14 cellular contexts compared by ENCODE assay signal in genomic region chr12:32536000-32536345, GRCh38.
DNase-seq lines count a peak whose midpoint lies in the region; ATAC-seq, FAIRE-seq and TF ChIP-seq lines count a peak whose summit lies in the region.
"Had no signal": no experiment of that assay in that cellular context is flagged by ENCODE, and none has a peak within 500 bp of the region (broad histone marks: within the 10 kb centered on the region; RNA-seq: fewer than 3 reads in every experiment).

No MANE protein-coding gene starts in this region.

- DNase-seq in GM23338 (ENCODE audit: low spot score) (no peak), astrocyte of the spinal cord (ENCODE audit: low read depth, low spot score) (no peak), iris pigment epithelial cell (ENCODE audit: low read depth) (peak; percentile 36), small intestine (no peak)
- no peak for DNase-seq in activated naive CD4-positive, alpha-beta T cell treated with anti-CD3 and anti-CD28 coated beads, Interleukin-2, amount 50 U/mL, for 16 hours
- DNase-seq in activated CD8-positive, alpha-beta T cell treated with anti-CD3 and anti-CD28 coated beads, Interleukin-2, amount 10 ng/mL, durations not matched to agents 7 days and 5 days = no peak
- DNase-seq: Caco-2; stimulated activated CD4-positive, alpha-beta T cell treated with anti-CD3 and anti-CD28 coated beads, Interleukin-1b, Interleukin-23, amount 100 ng/mL, for 48 hours; stimulated activated naive CD4-positive, alpha-beta T cell treated with Interleukin-2 at 50 U/mL for 16 hours had no signal

- POLR2A ChIA-PET in activated CD8-positive, alpha-beta T cell treated with anti-CD3 and anti-CD28 coated beads, Interleukin-2, amount 10 ng/mL, durations not matched to agents 7 days and 5 days (lab: Charles Lee) = no interaction called here

- H3K9ac ChIP-seq in subcutaneous abdominal adipose tissue (ENCODE audit: low read length in 5 of 5) = peak overlapping the region in 4 of 5 donors; percentile 1 to 71 (median 40)

- H3K4me1 ChIP-seq in GM23338 (ENCODE audit: insufficient read depth) (peaks cover 52% of the 10 kb centered on the region), subcutaneous abdominal adipose tissue (ENCODE audit: control insufficient read depth in 5 of 5, insufficient read depth in 5 of 5, low read length in 5 of 5) (peaks cover 5 to 54% (median 45%) of the 10 kb centered on the region in 5 donors), small intestine (ENCODE audit: control insufficient read depth in 2 of 2, insufficient read depth in 1 of 2, low read depth in 1 of 2, low read length in 1 of 2) (peaks cover 0 to 8% of the 10 kb centered on the region in 2 donors)

- no peak overlapping the region for H2AFZ ChIP-seq in GM23338

- TF ChIP-seq CTCF in GM23338 (conservative IDR thresholded peaks at IDR 0.05; ENCODE audit: low read depth in 2 of 2) (no peak), astrocyte of the spinal cord (IDR thresholded peaks at IDR 0.05; ENCODE audit: low read depth, low read length) (no peak)

- CTCF ChIA-PET in activated CD8-positive, alpha-beta T cell treated with anti-CD3 and anti-CD28 coated beads, Interleukin-2, amount 10 ng/mL, durations not matched to agents 7 days and 5 days (lab: Charles Lee) = interaction anchor here (1.3 kb wide), 1 partner anchor 16 kb away, joined by 3 read pairs; no protein-coding TSS in a partner anchor

- peaks cover 58% of the 10 kb centered on the region for H3K4me1 Mint-ChIP-seq in GM23338
- no peaks in the 10 kb centered on the region for H3K4me1 Mint-ChIP-seq in activated CD8-positive, alpha-beta T cell treated with anti-CD3 and anti-CD28 coated beads, Interleukin-2, amount 10 ng/mL, durations not matched to agents 7 days and 5 days (ENCODE audit: low read depth)

- no peaks in the 10 kb centered on the region for H3K9me2 ChIP-seq in GM23338 (ENCODE audit: insufficient read depth)

- H3K27me3 Mint-ChIP-seq in GM23338 (ENCODE audit: insufficient read depth, low read depth, poor library complexity) = peaks cover 4% of the 10 kb centered on the region
- peaks cover 36% of the 10 kb centered on the region for H3K27me3 Mint-ChIP-seq in activated CD8-positive, alpha-beta T cell treated with anti-CD3 and anti-CD28 coated beads, Interleukin-2, amount 10 ng/mL, durations not matched to agents 7 days and 5 days (ENCODE audit: low read depth)

- in situ Hi-C loops in astrocyte of the spinal cord (cut with HindIII; ENCODE audit: low sequenced_read_pairs) = no loop called here

- FAIRE-seq in small intestine (lab: Jason Lieb, UNC) = no peak
- FAIRE-seq: GM19239 had no signal

- no peak overlapping the region for H3K4me3 Mint-ChIP-seq in GM23338
- no peak overlapping the region for H3K4me3 Mint-ChIP-seq in activated CD8-positive, alpha-beta T cell treated with anti-CD3 and anti-CD28 coated beads, Interleukin-2, amount 10 ng/mL, durations not matched to agents 7 days and 5 days
- H3K4me3 Mint-ChIP-seq: natural killer cell treated with Interleukin-12 subunit alpha and Interleukin-12 subunit beta and Interleukin-15 and Interleukin-18, amount 100 ng/mL, for 72 hours; WTC11 had no signal

- H3F3A ChIP-seq in GM23338 (replicated peaks; ENCODE audit: low read depth) = no peaks in the 10 kb centered on the region

- H3K9me3 Mint-ChIP-seq in GM23338 = no peaks in the 10 kb centered on the region
- H3K9me3 Mint-ChIP-seq in activated CD8-positive, alpha-beta T cell treated with anti-CD3 and anti-CD28 coated beads, Interleukin-2, amount 10 ng/mL, durations not matched to agents 7 days and 5 days (ENCODE audit: insufficient read depth) = no peaks in the 10 kb centered on the region
- H3K9me3 Mint-ChIP-seq: natural killer cell treated with Interleukin-12 subunit alpha and Interleukin-12 subunit beta and Interleukin-15 and Interleukin-18, amount 100 ng/mL, for 72 hours; WTC11 had no signal

- H4K20me1 ChIP-seq in GM23338 (replicated peaks; ENCODE audit: insufficient read depth) = peaks cover 40% of the 10 kb centered on the region

- no peaks in the 10 kb centered on the region; the same call in 2 of the 3 replicates for H3K36me3 Mint-ChIP-seq in GM23338 (ENCODE audit: low read depth)
- no peaks in the 10 kb centered on the region for H3K36me3 Mint-ChIP-seq in activated CD8-positive, alpha-beta T cell treated with anti-CD3 and anti-CD28 coated beads, Interleukin-2, amount 10 ng/mL, durations not matched to agents 7 days and 5 days (ENCODE audit: low read depth)
- H3K36me3 Mint-ChIP-seq: natural killer cell treated with Interleukin-12 subunit alpha and Interleukin-12 subunit beta and Interleukin-15 and Interleukin-18, amount 100 ng/mL, for 72 hours; WTC11 had no signal

- WGBS in small intestine, 3 donors = 57 to 79% (median 78%) methylated on average over 1 of the region's 1 CpG

- H3K4me2 ChIP-seq in GM23338 = no peak overlapping the region

- H3K27me3 ChIP-seq in GM23338 (ENCODE audit: insufficient read depth) = no peaks in the 10 kb centered on the region
- H3K27me3 ChIP-seq in subcutaneous abdominal adipose tissue (ENCODE audit: control insufficient read depth in 5 of 5, insufficient read depth in 4 of 5, low read length in 5 of 5) = no peaks in the 10 kb centered on the region
- no peaks in the 10 kb centered on the region for H3K27me3 ChIP-seq in small intestine (ENCODE audit: control insufficient read depth in 2 of 2, insufficient read depth in 2 of 2, low read length in 2 of 2)

- H3K4me3 ChIP-seq in GM23338 (no peak overlapping the region), astrocyte of the spinal cord (ENCODE audit: low read depth, low read length) (peak overlapping the region; percentile 50), subcutaneous abdominal adipose tissue (ENCODE audit: low read depth in 1 of 5, low read length in 5 of 5) (peak overlapping the region; percentile 38 to 70 (median 64)), small intestine (ENCODE audit: low read depth in 1 of 2, low read length in 2 of 2) (no peak overlapping the region)

- H3K27ac Mint-ChIP-seq in GM23338 = no peak overlapping the region
- H3K27ac Mint-ChIP-seq in activated CD8-positive, alpha-beta T cell treated with anti-CD3 and anti-CD28 coated beads, Interleukin-2, amount 10 ng/mL, durations not matched to agents 7 days and 5 days = no peak overlapping the region
- H3K27ac Mint-ChIP-seq: natural killer cell treated with Interleukin-12 subunit alpha and Interleukin-12 subunit beta and Interleukin-15 and Interleukin-18, amount 100 ng/mL, for 72 hours had no signal

- H3K27ac ChIP-seq in GM23338 (ENCODE audit: low read depth) (0 out of 2 replicates have a peak overlapping the region, but pooled peaks have one; percentile 5), subcutaneous abdominal adipose tissue (ENCODE audit: low read depth, low read length) (peak overlapping the region; percentile 93), small intestine (ENCODE audit: low read depth in 1 of 2, low read length in 1 of 2) (no peak overlapping the region)

- H3K79me2 ChIP-seq in GM23338 (replicated peaks; ENCODE audit: insufficient read depth) = peaks cover 100% of the 10 kb centered on the region

- no peak for ATAC-seq in GM23338
- no peak for ATAC-seq in activated CD8-positive, alpha-beta T cell treated with anti-CD3 and anti-CD28 coated beads, Interleukin-2, amount 10 ng/mL, durations not matched to agents 7 days and 5 days
- ATAC-seq in GM19395 (IDR thresholded peaks at IDR 0.05; ENCODE audit: unreplicated experiment) = no peak

- H3K9me3 ChIP-seq in subcutaneous abdominal adipose tissue (ENCODE audit: control insufficient read depth in 5 of 5, low read length in 5 of 5) (no peaks in the 10 kb centered on the region), small intestine (ENCODE audit: control insufficient read depth, low read depth) (no peaks in the 10 kb centered on the region)
- H3K9me3 ChIP-seq: Caco-2 had no signal

- H3K36me3 ChIP-seq in GM23338 (ENCODE audit: insufficient read depth) (no peaks in the 10 kb centered on the region), subcutaneous abdominal adipose tissue (ENCODE audit: control insufficient read depth in 5 of 5, insufficient read depth in 5 of 5, low read length in 5 of 5) (no peaks in the 10 kb centered on the region), small intestine (ENCODE audit: control insufficient read depth in 2 of 2, insufficient read depth in 2 of 2, low read length in 2 of 2) (no peaks in the 10 kb centered on the region)

TF ChIP-seq in GM23338, 12 proteins besides CTCF, POLR2A, EP300 and RAD21:
- TF ChIP-seq POLR2AphosphoS5 (IDR thresholded peaks at IDR 0.05; ENCODE audit: low read depth) (no peak), ZNF114 (CRISPR knock-in tag; IDR thresholded peaks at IDR 0.05) (no peak), ZNF331 (CRISPR knock-in tag; IDR thresholded peaks at IDR 0.05; ENCODE audit: low read depth) (no peak), EZH2phosphoT487 (IDR thresholded peaks at IDR 0.05; ENCODE audit: unreplicated experiment) (no peak), STAT1 (IDR thresholded peaks at IDR 0.05; ENCODE audit: unreplicated experiment) (no peak)
TF ChIP-seq in GM23338: peak in this region for 0.

Comparison
In these comparisons a context has a peak if more than half of its experiments do, and no peak if none do; other contexts are left out.
1. H3K27ac ChIP-seq: peak in GM23338 (single experiment) and subcutaneous abdominal adipose tissue (single experiment); none in small intestine (0 of 2).
2. H3K4me3 ChIP-seq: peak in astrocyte of the spinal cord (single experiment) and subcutaneous abdominal adipose tissue (5 of 5); none in GM23338 (single experiment) and small intestine (0 of 2).